Comparison of ENCODE assay signal across 8 cellular contexts in the genomic region with DNA sequence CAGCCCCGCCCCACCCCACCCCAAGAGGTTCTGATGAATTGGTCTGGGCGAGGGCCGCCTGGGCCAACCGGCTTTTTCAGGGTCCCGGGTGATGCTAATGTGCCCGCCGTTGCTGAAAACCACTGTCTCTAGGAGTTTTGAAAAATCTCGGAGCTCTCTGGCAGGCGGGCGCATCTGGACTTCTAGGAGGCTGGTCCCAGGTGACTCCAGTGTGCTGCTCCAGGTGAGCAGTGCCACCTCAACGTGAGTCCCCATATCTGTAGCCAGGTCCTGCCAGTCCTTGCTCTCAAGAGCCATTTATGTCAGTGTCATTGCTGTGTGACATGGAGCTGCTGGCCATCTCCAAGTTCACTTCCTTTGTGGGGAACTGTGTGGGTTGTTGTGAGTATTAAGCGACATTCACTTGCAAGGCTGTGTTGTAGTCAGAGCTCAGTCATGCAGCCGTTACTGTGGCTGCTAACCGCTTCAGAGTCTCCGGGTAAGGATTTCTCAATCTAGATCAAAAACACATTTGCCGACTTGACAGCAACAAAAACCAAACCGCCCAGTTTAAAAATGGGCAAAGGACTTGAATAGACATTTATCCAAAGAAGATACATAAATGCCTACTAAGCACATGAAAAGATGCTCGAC. TPM values are rescaled to one million over a fixed set of nuclear protein-coding genes. Genes with fewer than 3 reads are reported as not detected.
DNase-seq lines count a peak whose midpoint lies in the region; ATAC-seq, FAIRE-seq and TF ChIP-seq lines count a peak whose summit lies in the region.

A gene (minus strand): TSS at position 361 of the 633 bp plus-strand sequence. CDS start 8,264 bp downstream, outside the sequence.

- H3K4me1 Mint-ChIP-seq in nephron progenitor cell, result no peaks in the 10 kb centered on the region

- BruUV-seq in endothelial cell of umbilical vein (replicated peaks; lab: Mats Ljungman, UMichigan), result no TSS peak

- peaks cover 44% of the 10 kb centered on the region for H3K27me3 Mint-ChIP-seq in nephron progenitor cell (ENCODE audit: low read depth, poor library complexity)

- dilution Hi-C loops in endothelial cell of umbilical vein (cut with MboI; ENCODE audit: extremely low pct_ligation_motif_present, low sequenced_read_pairs), result no loop called here

- peak within 1 kb of the TSS; percentile 48 for H3K4me2 ChIP-seq in endothelial cell of umbilical vein (ENCODE audit: insufficient read depth, low read length)

- intact Hi-C loops in endothelial cell of umbilical vein (cut with micrococcal nuclease), result no loop called here

- H4K20me1 ChIP-seq in endothelial cell of umbilical vein (replicated peaks; ENCODE audit: control insufficient read depth, extremely low read depth, insufficient read depth, low read length), result no peaks in the 10 kb centered on the region

- CTCF ChIA-PET in endothelial cell of umbilical vein (lab: Charles Lee), result interaction anchor here (1.3 to 2.3 kb wide), 3 partner anchors 9 to 357 kb away, joined by 4 to 5 read pairs (median 4); no protein-coding TSS in a partner anchor

- H3K4me3 Mint-ChIP-seq in nephron progenitor cell, result peak within 1 kb of the TSS; percentile 73

- no peak for TF ChIP-seq POLR2A in endothelial cell of umbilical vein (IDR thresholded peaks at IDR 0.05; ENCODE audit: low read depth, low read length)

- no peaks in the 10 kb centered on the region for H3K36me3 Mint-ChIP-seq in nephron progenitor cell (ENCODE audit: low read depth)

- H3K4me1 ChIP-seq in HUES48 (ENCODE audit: control insufficient read depth, insufficient read depth, low read length) (peaks cover 33% of the 10 kb centered on the region), endothelial cell of umbilical vein (ENCODE audit: control insufficient read depth, extremely low read depth, insufficient read depth, low read length) (peaks cover 7% of the 10 kb centered on the region)

- no peaks in the 10 kb centered on the region for H3K36me3 ChIP-seq in HUES48 (ENCODE audit: control insufficient read depth, insufficient read depth, low read length)
- no peaks in the 10 kb centered on the region for H3K36me3 ChIP-seq in endothelial cell of umbilical vein (ENCODE audit: control insufficient read depth in 2 of 2, extremely low read depth in 1 of 2, insufficient read depth in 2 of 2, low read length in 2 of 2)

- peak; percentile 25 to 56 for DNase-seq in activated CD4-positive, alpha-beta T cell treated with anti-CD3 and anti-CD28 coated beads, Interleukin-2, amount 50 U/mL, for 24 hours (ENCODE audit: low read depth in 1 of 2, low spot score in 1 of 2)
- DNase-seq in endothelial cell of umbilical vein (ENCODE audit: low read depth, low spot score) (no peak), nephron progenitor cell (no peak), superior temporal gyrus (ENCODE audit: extremely low spot score) (peak; percentile 38)

- no peaks in the 10 kb centered on the region for H3K9me3 ChIP-seq in HUES48 (ENCODE audit: control insufficient read depth, insufficient read depth, low read length)
- no peaks in the 10 kb centered on the region for H3K9me3 ChIP-seq in endothelial cell of umbilical vein (replicated peaks; ENCODE audit: control insufficient read depth, insufficient read depth, low read length)

- H3K9me3 Mint-ChIP-seq in nephron progenitor cell, result no peaks in the 10 kb centered on the region

- no peak for TF ChIP-seq CTCF in endothelial cell of umbilical vein (IDR thresholded peaks at IDR 0.05; ENCODE audit: extremely low read depth in 1 of 2, insufficient read depth in 1 of 2, low read depth in 1 of 2, low read length in 2 of 2)
- no peak for TF ChIP-seq CTCF in nephron progenitor cell (IDR thresholded peaks at IDR 0.05)

- H2AFZ ChIP-seq in endothelial cell of umbilical vein (ENCODE audit: low read depth, low read length), result peak within 1 kb of the TSS; percentile 84

- H3K9ac ChIP-seq in HUES48 (ENCODE audit: low read depth, low read length) (peak within 1 kb of the TSS; percentile 11), endothelial cell of umbilical vein (replicated peaks; ENCODE audit: extremely low read depth, insufficient read depth, low read length) (peak within 1 kb of the TSS; percentile 26)

- ATAC-seq in GM19023 (IDR thresholded peaks at IDR 0.05; ENCODE audit: unreplicated experiment) (no peak), HG02588 (IDR thresholded peaks at IDR 0.05; ENCODE audit: unreplicated experiment) (no peak), HG03045 (IDR thresholded peaks at IDR 0.05; ENCODE audit: unreplicated experiment) (no peak)

- H3K79me2 ChIP-seq in endothelial cell of umbilical vein (ENCODE audit: control insufficient read depth, insufficient read depth, low read length), result no peaks in the 10 kb centered on the region

- POLR2A ChIA-PET in endothelial cell of umbilical vein (lab: Charles Lee), result no interaction called here

- H3K9me1 ChIP-seq in endothelial cell of umbilical vein (replicated peaks; ENCODE audit: control insufficient read depth, extremely low read depth, insufficient read depth, low read length), result no peaks in the 10 kb centered on the region

- FAIRE-seq in endothelial cell of umbilical vein (lab: Jason Lieb, UNC), result no peak

- H3K4me3 ChIP-seq in HUES48 (ENCODE audit: low read depth, low read length), result peak within 1 kb of the TSS; percentile 50
- H3K4me3 ChIP-seq in endothelial cell of umbilical vein (replicated peaks in 1 of 3; ENCODE audit: insufficient read depth in 1 of 3, low read depth in 1 of 3, low read length in 3 of 3), result peak within 1 kb of the TSS; percentile 9 to 12 (median 10)

- no peak within 1 kb of the TSS for H3K27ac Mint-ChIP-seq in nephron progenitor cell

- H3K27ac ChIP-seq in HUES48 (ENCODE audit: low read depth, low read length), result no peak within 1 kb of the TSS
- no peak within 1 kb of the TSS for H3K27ac ChIP-seq in endothelial cell of umbilical vein (ENCODE audit: insufficient read depth, low read depth, low read length)

- peaks cover 12% of the 10 kb centered on the region for H3K27me3 ChIP-seq in HUES48 (ENCODE audit: control insufficient read depth, insufficient read depth, low read length)
- H3K27me3 ChIP-seq in endothelial cell of umbilical vein (ENCODE audit: control insufficient read depth in 2 of 2, insufficient read depth in 2 of 2, low read length in 2 of 2), result no peaks in the 10 kb centered on the region

TF ChIP-seq in endothelial cell of umbilical vein, 7 proteins besides CTCF, POLR2A, EP300 and RAD21:
- TF ChIP-seq POLR2AphosphoS5 (IDR thresholded peaks at IDR 0.05; ENCODE audit: insufficient read depth, low read depth, low read length) (no peak), FOS (IDR thresholded peaks at IDR 0.05; ENCODE audit: borderline replicate concordance, insufficient read depth, low read length) (no peak), JUN (IDR thresholded peaks at IDR 0.05; ENCODE audit: borderline replicate concordance, insufficient read depth, insufficient read length, low read depth) (no peak), MYC (IDR thresholded peaks at IDR 0.05; ENCODE audit: low read depth, low read length) (no peak), GATA2 (IDR thresholded peaks at IDR 0.05; ENCODE audit: insufficient read depth, insufficient read length, low read depth, low read length) (no peak), EZH2 (IDR thresholded peaks at IDR 0.05; ENCODE audit: borderline replicate concordance, low read depth, low read length, severe bottlenecking) (no peak)
- TF ChIP-seq, protein P1, sequence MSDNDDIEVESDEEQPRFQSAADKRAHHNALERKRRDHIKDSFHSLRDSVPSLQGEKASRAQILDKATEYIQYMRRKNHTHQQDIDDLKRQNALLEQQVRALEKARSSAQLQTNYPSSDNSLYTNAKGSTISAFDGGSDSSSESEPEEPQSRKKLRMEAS (IDR thresholded peaks at IDR 0.05; ENCODE audit: insufficient read depth, insufficient read length), result no peak
TF ChIP-seq in endothelial cell of umbilical vein: peak in this region for 0.

RNA-seq across cellular contexts. Expression of the gene that starts here (rescaled TPM):
- 0.46 and 1.00 TPM in 2 replicates for total RNA-seq in endothelial cell of umbilical vein
- polyA plus RNA-seq in endothelial cell of umbilical vein, result 0.16 and 0.21 TPM in 2 replicates
- 0.05 TPM in 1 of 2 replicates, not detected in the other for polyA plus RNA-seq in endothelial cell of umbilical vein (2011; cell fraction: cytosol; rRNA removed)
- polyA plus RNA-seq in endothelial cell of umbilical vein (2011; cell fraction: nucleus; rRNA removed), result 0.88 and 1.2 TPM in 2 replicates
- 0.09 TPM in 1 of 2 replicates, not detected in the other for polyA plus RNA-seq in endothelial cell of umbilical vein (2012)
- 0.32 TPM in 1 of 2 replicates, not detected in the other for polyA minus RNA-seq in endothelial cell of umbilical vein
- polyA minus RNA-seq in endothelial cell of umbilical vein (2011; cell fraction: cytosol; rRNA and poly(A)+ RNA removed), result not detected
- 0.29 TPM in 1 of 2 replicates, not detected in the other for polyA minus RNA-seq in endothelial cell of umbilical vein (2011; cell fraction: nucleus; rRNA and poly(A)+ RNA removed)

Comparison
In these comparisons a context has a peak if more than half of its experiments do, and no peak if none do; other contexts are left out.
1. DNase-seq: peak in activated CD4-positive, alpha-beta T cell treated with anti-CD3 and anti-CD28 coated beads, Interleukin-2, amount 50 U/mL, for 24 hours (2 of 2) and superior temporal gyrus (single experiment); none in endothelial cell of umbilical vein (single experiment) and nephron progenitor cell (single experiment).